In genomic region chr14:69900603-69901002, GRCh38 we compare ENCODE assay signal across 17 cellular contexts. TPM values are rescaled to one million over a fixed set of nuclear protein-coding genes. Genes with fewer than 3 reads are reported as not detected.
DNase-seq lines count a peak whose midpoint lies in the region; ATAC-seq and TF ChIP-seq lines count a peak whose summit lies in the region.
"Had no signal": no experiment of that assay in that cellular context is flagged by ENCODE, and none has a peak within 500 bp of the region (broad histone marks: within the 10 kb centered on the region; RNA-seq: fewer than 3 reads in every experiment).

No MANE protein-coding gene starts in this region.

- peaks cover 0 to 8% (median 0%) of the 10 kb centered on the region in 3 donors for H3K9me3 ChIP-seq in tibial artery

- no peaks in the 10 kb centered on the region for H3K36me3 Mint-ChIP-seq in glutamatergic neuron (ENCODE audit: unreplicated experiment)

- intact Hi-C loops in tibial artery (cut with DNase I; ENCODE audit: low total_unique reads): no loop called here

- peak overlapping the region; percentile 2 to 60 for H3K27ac ChIP-seq in tibial artery
- H3K27ac ChIP-seq: 22Rv1, GM23248, HL-60 had no signal

- peaks cover 0 to 12% (median 0%) of the 10 kb centered on the region in 3 donors for H3K36me3 ChIP-seq in tibial artery

- no peak overlapping the region for H3K4me3 Mint-ChIP-seq in glutamatergic neuron (ENCODE audit: unreplicated experiment)
- H3K4me3 Mint-ChIP-seq: B cell; CD4-positive, alpha-beta T cell had no signal

- H3K4me3 ChIP-seq in epithelial cell of esophagus (ENCODE audit: low read length) (no peak overlapping the region), tibial artery (no peak overlapping the region)
- H3K4me3 ChIP-seq: GM12878, GM23248 had no signal

- TF ChIP-seq CTCF in epithelial cell of esophagus (IDR thresholded peaks at IDR 0.05; ENCODE audit: insufficient read depth, low read depth, low read length, missing control alignments) (no peak), tibial artery (IDR thresholded peaks at IDR 0.05) (no peak), glutamatergic neuron (IDR thresholded peaks at IDR 0.05; ENCODE audit: partially characterized antibody, unreplicated experiment) (no peak)

- ATAC-seq in GM19351 (IDR thresholded peaks at IDR 0.05; ENCODE audit: unreplicated experiment): no peak
- ATAC-seq: GM12878 had no signal

- no peaks in the 10 kb centered on the region for H3K4me1 Mint-ChIP-seq in glutamatergic neuron (ENCODE audit: low read depth, unreplicated experiment)
- H3K4me1 Mint-ChIP-seq: B cell had no signal

- no peaks in the 10 kb centered on the region for H3K27me3 Mint-ChIP-seq in glutamatergic neuron (ENCODE audit: unreplicated experiment)

- DNase-seq in NCI-H146 (lab: John Stamatoyannopoulos, UW): peak; percentile 16
- DNase-seq in NCI-H146 treated with DMSO at 0.1 percent for 48 hours (lab: John Stamatoyannopoulos, UW; ENCODE audit: unreplicated experiment): no peak
- DNase-seq in NCI-H69 (lab: John Stamatoyannopoulos, UW): peak; percentile 64
- DNase-seq in epithelial cell of esophagus (ENCODE audit: low read depth): peak; percentile 71
- DNase-seq in tibial artery: no peak
- DNase-seq in A172 (ENCODE audit: low spot score): no peak
- DNase-seq in glutamatergic neuron: no peak
- DNase-seq: C1 segment of cervical spinal cord; CD4-positive, alpha-beta T cell; DMS79 had no signal

- no peak overlapping the region for H3K27ac Mint-ChIP-seq in glutamatergic neuron (ENCODE audit: unreplicated experiment)
- H3K27ac Mint-ChIP-seq: B cell; CD4-positive, alpha-beta T cell had no signal

- peaks cover 9% of the 10 kb centered on the region for H3K9me3 Mint-ChIP-seq in glutamatergic neuron (ENCODE audit: unreplicated experiment)

- H3K27me3 ChIP-seq in tibial artery: no peaks in the 10 kb centered on the region

- H3K4me1 ChIP-seq in tibial artery: peaks cover 0 to 25% (median 5%) of the 10 kb centered on the region in 4 donors

RNA-seq across cellular contexts. Expression of gene SMOC1, which starts 21.4 kb away (rescaled TPM):
- total RNA-seq in A172 (2014; rRNA removed; shearing (Covaris generic)): not detected in 2 replicates
- 0.49 TPM for total RNA-seq in glutamatergic neuron (ENCODE audit: unreplicated experiment)
- total RNA-seq: CD4-positive, alpha-beta T cell; G401 had no signal

Comparison
In these comparisons a context has a peak if more than half of its experiments do, and no peak if none do; other contexts are left out.
1. DNase-seq: peak in NCI-H146 (single experiment), NCI-H69 (single experiment) and epithelial cell of esophagus (single experiment); none in NCI-H146 treated with DMSO at 0.1 percent for 48 hours (single experiment), tibial artery (0 of 2), A172 (single experiment) and glutamatergic neuron (single experiment).